ENCODE assay signal across 28 cellular contexts in genomic region chr2:228541794-228542193, GRCh38.
DNase-seq lines count a peak whose midpoint lies in the region; ATAC-seq, FAIRE-seq and TF ChIP-seq lines count a peak whose summit lies in the region.
"Had no signal": no experiment of that assay in that cellular context is flagged by ENCODE, and none has a peak within 500 bp of the region (broad histone marks: within the 10 kb centered on the region; RNA-seq: fewer than 3 reads in every experiment).

No MANE protein-coding gene starts in this region.

- H3K79me2 ChIP-seq in mesendoderm (ENCODE audit: control insufficient read depth, insufficient read depth, low read length): no peaks in the 10 kb centered on the region

- no peak overlapping the region for H3K56ac ChIP-seq in mesendoderm (ENCODE audit: low read length)

- H2BK15ac ChIP-seq in mesendoderm (replicated peaks; ENCODE audit: low read depth): no peak overlapping the region

- ATAC-seq in foreskin keratinocyte: peak; percentile 72
- no peak for ATAC-seq in naive thymus-derived CD4-positive, alpha-beta T cell
- ATAC-seq: A549; activated naive CD8-positive, alpha-beta T cell treated with anti-CD3 and anti-CD28 coated beads, Interleukin-2, amount 50 U/mL, for 24 hours; gastrocnemius medialis; right lobe of liver; stimulated activated effector memory CD8-positive, alpha-beta T cell treated with anti-CD3 and anti-CD28 coated beads, Interleukin-12 subunit alpha, Interleukin-12 subunit beta, amount 100 ng/mL, for 72 hours had no signal

- no peak overlapping the region for H3K4me3 ChIP-seq in naive thymus-derived CD4-positive, alpha-beta T cell (ENCODE audit: low read length)
- no peak overlapping the region for H3K4me3 ChIP-seq in mesendoderm (ENCODE audit: low read length)
- H3K4me3 ChIP-seq: A549, BLaER1, cardiac muscle cell, gastrocnemius medialis, ovary, right lobe of liver, thoracic aorta had no signal

- no peaks in the 10 kb centered on the region for H3K4me1 Mint-ChIP-seq in naive thymus-derived CD4-positive, alpha-beta T cell
- H3K4me1 Mint-ChIP-seq: activated naive CD8-positive, alpha-beta T cell treated with anti-CD3 and anti-CD28 coated beads, Interleukin-2, amount 50 U/mL, for 24 hours; naive B cell; stimulated activated effector memory CD8-positive, alpha-beta T cell treated with anti-CD3 and anti-CD28 coated beads, Interleukin-12 subunit alpha, Interleukin-12 subunit beta, amount 100 ng/mL, for 72 hours had no signal

- H3K9me3 ChIP-seq in naive thymus-derived CD4-positive, alpha-beta T cell (ENCODE audit: control insufficient read depth in 2 of 3, low read length in 3 of 3): no peaks in the 10 kb centered on the region
- H3K9me3 ChIP-seq: A549, gastrocnemius medialis, ovary, right lobe of liver, thoracic aorta had no signal

- POLR2A ChIA-PET in naive thymus-derived CD4-positive, alpha-beta T cell (lab: Charles Lee): no interaction called here

- H2BK120ac ChIP-seq in mesendoderm (ENCODE audit: low read depth, low read length): no peak overlapping the region

- H3K36me3 ChIP-seq in naive thymus-derived CD4-positive, alpha-beta T cell (ENCODE audit: control insufficient read depth in 2 of 3, insufficient read depth in 3 of 3, low read length in 3 of 3): no peaks in the 10 kb centered on the region
- no peaks in the 10 kb centered on the region for H3K36me3 ChIP-seq in mesendoderm (ENCODE audit: control insufficient read depth, insufficient read depth, low read length)
- H3K36me3 ChIP-seq: BLaER1, cardiac muscle cell, gastrocnemius medialis, ovary, right lobe of liver, thoracic aorta had no signal

- H3K9me3 Mint-ChIP-seq in naive thymus-derived CD4-positive, alpha-beta T cell: peaks cover 0 to 11% (median 3%) of the 10 kb centered on the region in 11 donors

- TF ChIP-seq CTCF in foreskin keratinocyte (conservative IDR thresholded peaks at IDR 0.05) (no peak), GM13976 (IDR thresholded peaks at IDR 0.05; ENCODE audit: borderline replicate concordance, control extremely low read depth, extremely low read depth, insufficient read depth, missing control alignments) (no peak)

- in situ Hi-C loops in GM13976 (cut with MboI; ENCODE audit: low sequenced_read_pairs, unreplicated experiment): no loop called here

- no peak overlapping the region for H3K4me2 ChIP-seq in mesendoderm (ENCODE audit: low read length)
- H3K4me2 ChIP-seq: A549, BLaER1 had no signal

- no CpG with 5 or more reads among the region's 4 CpGs for WGBS in mesendoderm (ENCODE audit: extremely low coverage, insufficient coverage, low lambda C conversion rate)

- DNase-seq in Daoy (ENCODE audit: low read depth) (peak; percentile 22), HTR-8/SVneo (ENCODE audit: insufficient read length, low spot score) (no peak), amniotic epithelial cell (ENCODE audit: low read depth) (peak; percentile 43), foreskin keratinocyte (peak; percentile 54 to 78), GM13976 (ENCODE audit: low spot score) (no peak), NCI-H1092 (lab: John Stamatoyannopoulos, UW) (no peak), mesendoderm (no peak)
- DNase-seq in naive thymus-derived CD4-positive, alpha-beta T cell: no peak
- DNase-seq: activated CD4-positive, alpha-beta T cell treated with anti-CD3 and anti-CD28 coated beads for 48 hours; activated naive CD8-positive, alpha-beta T cell treated with anti-CD3 and anti-CD28 coated beads, Interleukin-2, amount 50 U/mL, for 24 hours; gastrocnemius medialis; Kasumi-1; kidney glomerular epithelial cell; mesenchymal stem cell; naive B cell; NCI-H2107; NCI-H524; ovary; right lobe of liver; Right ventricle myocardium superior had no signal

- H3K36me3 Mint-ChIP-seq in naive thymus-derived CD4-positive, alpha-beta T cell: no peaks in the 10 kb centered on the region
- H3K36me3 Mint-ChIP-seq: naive B cell; stimulated activated effector memory CD8-positive, alpha-beta T cell treated with anti-CD3 and anti-CD28 coated beads, Interleukin-12 subunit alpha, Interleukin-12 subunit beta, amount 100 ng/mL, for 72 hours had no signal

- H3K4me1 ChIP-seq in foreskin keratinocyte: peaks cover 11% of the 10 kb centered on the region
- H3K4me1 ChIP-seq in naive thymus-derived CD4-positive, alpha-beta T cell (ENCODE audit: control insufficient read depth in 2 of 2, insufficient read depth in 2 of 2, low read length in 2 of 2): no peaks in the 10 kb centered on the region
- H3K4me1 ChIP-seq in mesendoderm (ENCODE audit: control insufficient read depth, low read depth, low read length): no peaks in the 10 kb centered on the region
- H3K4me1 ChIP-seq: A549, BLaER1, gastrocnemius medialis, right lobe of liver had no signal

- peak; percentile 42 for FAIRE-seq in HTR-8/SVneo (lab: Jason Lieb, UNC)
- FAIRE-seq: A549, GM18507 had no signal

- no peak overlapping the region for H3K4me3 Mint-ChIP-seq in naive thymus-derived CD4-positive, alpha-beta T cell
- H3K4me3 Mint-ChIP-seq: activated naive CD8-positive, alpha-beta T cell treated with anti-CD3 and anti-CD28 coated beads, Interleukin-2, amount 50 U/mL, for 24 hours; naive B cell; stimulated activated effector memory CD8-positive, alpha-beta T cell treated with anti-CD3 and anti-CD28 coated beads, Interleukin-12 subunit alpha, Interleukin-12 subunit beta, amount 100 ng/mL, for 72 hours had no signal

- intact Hi-C loops in naive thymus-derived CD4-positive, alpha-beta T cell (cut with micrococcal nuclease): no loop called here

- no peaks in the 10 kb centered on the region for H3K79me1 ChIP-seq in mesendoderm (ENCODE audit: low read length)

- no peak overlapping the region for H3K4ac ChIP-seq in mesendoderm (ENCODE audit: low read depth, low read length)

- no peak overlapping the region for H4K8ac ChIP-seq in mesendoderm (ENCODE audit: low read depth, low read length)

- H2BK5ac ChIP-seq in mesendoderm (ENCODE audit: low read length): no peak overlapping the region

- H3K18ac ChIP-seq in mesendoderm (ENCODE audit: low read length): no peak overlapping the region

- H3K27ac ChIP-seq in foreskin keratinocyte: peak overlapping the region; percentile 10
- H3K27ac ChIP-seq in naive thymus-derived CD4-positive, alpha-beta T cell (ENCODE audit: low read depth, low read length): no peak overlapping the region
- no peak overlapping the region for H3K27ac ChIP-seq in mesendoderm (ENCODE audit: low read depth, low read length)
- H3K27ac ChIP-seq: A549, BLaER1, cardiac muscle cell, epithelial cell of prostate, gastrocnemius medialis, ovary, right lobe of liver, thoracic aorta had no signal

- no peak overlapping the region for H3K23ac ChIP-seq in mesendoderm (ENCODE audit: low read length)

- no peak overlapping the region for H3K27ac Mint-ChIP-seq in naive thymus-derived CD4-positive, alpha-beta T cell
- H3K27ac Mint-ChIP-seq: activated naive CD8-positive, alpha-beta T cell treated with anti-CD3 and anti-CD28 coated beads, Interleukin-2, amount 50 U/mL, for 24 hours; activated T-helper 2 cell treated with anti-CD3 and anti-CD28 coated beads, Interferon-gamma antibody, Interleukin-2, Interleukin-4, amounts not matched to agents 10 μg/mL and 5 μg/mL and 100 μg/mL, durations not matched to agents 14 hours and 24 hours and 36 hours; naive B cell; stimulated activated effector memory CD8-positive, alpha-beta T cell treated with anti-CD3 and anti-CD28 coated beads, Interleukin-12 subunit alpha, Interleukin-12 subunit beta, amount 100 ng/mL, for 72 hours had no signal

- no peak overlapping the region for H2AK5ac ChIP-seq in mesendoderm (ENCODE audit: low read length)

- H3K27me3 ChIP-seq in foreskin keratinocyte (no peaks in the 10 kb centered on the region), mesendoderm (ENCODE audit: insufficient read depth, low read length, poor library complexity) (no peaks in the 10 kb centered on the region)
- H3K27me3 ChIP-seq in naive thymus-derived CD4-positive, alpha-beta T cell (ENCODE audit: control insufficient read depth in 2 of 2, insufficient read depth in 2 of 2, low read length in 2 of 2): no peaks in the 10 kb centered on the region
- H3K27me3 ChIP-seq: BLaER1, cardiac muscle cell, gastrocnemius medialis, ovary, right lobe of liver had no signal

- H4K5ac ChIP-seq in mesendoderm (ENCODE audit: low read length): no peak overlapping the region

- H3K27me3 Mint-ChIP-seq in naive thymus-derived CD4-positive, alpha-beta T cell: no peaks in the 10 kb centered on the region
- H3K27me3 Mint-ChIP-seq: activated naive CD8-positive, alpha-beta T cell treated with anti-CD3 and anti-CD28 coated beads, Interleukin-2, amount 50 U/mL, for 24 hours; naive B cell had no signal

- H3K9ac ChIP-seq in mesendoderm (ENCODE audit: low read length): no peak overlapping the region
- H3K9ac ChIP-seq: BLaER1 had no signal

- CTCF ChIA-PET in naive thymus-derived CD4-positive, alpha-beta T cell (lab: Charles Lee): no interaction called here

Comparison
In these comparisons a context has a peak if more than half of its experiments do, and no peak if none do; other contexts are left out.
1. DNase-seq: peak in Daoy (single experiment), amniotic epithelial cell (single experiment) and foreskin keratinocyte (2 of 2); none in HTR-8/SVneo (single experiment), GM13976 (single experiment), naive thymus-derived CD4-positive, alpha-beta T cell (0 of 9), NCI-H1092 (single experiment) and mesendoderm (single experiment).